In the genomic region with DNA sequence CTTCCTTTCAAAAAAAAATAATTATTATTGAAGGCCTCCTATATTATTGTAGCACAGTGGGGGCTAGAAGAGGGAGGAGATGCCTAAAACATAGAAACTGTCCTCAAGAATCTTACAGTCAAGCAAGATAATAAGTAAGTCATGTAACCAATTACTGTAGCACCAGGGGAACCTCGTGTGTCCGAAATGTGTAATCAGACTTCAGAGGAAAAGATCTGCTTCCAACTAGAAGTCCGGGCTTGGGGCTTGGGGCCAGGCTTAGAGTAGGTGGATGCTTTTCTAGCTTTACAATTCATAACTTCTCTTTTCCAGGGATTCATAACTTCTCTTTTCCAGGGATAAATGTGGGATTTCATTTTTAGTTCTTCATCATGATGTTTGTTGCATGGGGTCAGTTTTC, we compare ENCODE assay signal across 20 cellular contexts. TPM values are rescaled to one million over a fixed set of nuclear protein-coding genes. Genes with fewer than 3 reads are reported as not detected.
DNase-seq lines count a peak whose midpoint lies in the region; ATAC-seq and TF ChIP-seq lines count a peak whose summit lies in the region.
"Had no signal": no experiment of that assay in that cellular context is flagged by ENCODE, and none has a peak within 500 bp of the region (broad histone marks: within the 10 kb centered on the region; RNA-seq: fewer than 3 reads in every experiment).

No MANE protein-coding gene starts in this region.

- DNase-seq in cardiac muscle cell (ENCODE audit: low read depth in 1 of 2, low spot score in 1 of 2) (no peak), right atrium auricular region (ENCODE audit: low spot score) (no peak), chondrocyte (ENCODE audit: low spot score) (no peak), progenitor cell of endocrine pancreas (ENCODE audit: low spot score, unreplicated experiment) (no peak)
- DNase-seq: 8988T; ACHN; AML-193; BE2C; CD4-positive, alpha-beta T cell; CD8-positive, alpha-beta memory T cell; DMS 273 treated with DMSO at 0.1 percent for 48 hours; DND-41; GM23248; H7; HCEC 1CT had no signal

- H3K27ac ChIP-seq in cardiac muscle cell (peak overlapping the region; percentile 25), right atrium auricular region (no peak overlapping the region)
- H3K27ac ChIP-seq: A549; BLaER1 treated with 17β-estradiol and CSF1 and Interleukin-3, amounts not matched to agents 10 nM and 100 nM; GM23248 had no signal

- H3K27ac Mint-ChIP-seq in chondrocyte (ENCODE audit: unreplicated experiment) (peak overlapping the region; percentile 27), progenitor cell of endocrine pancreas (peak overlapping the region; percentile 25)
- H3K27ac Mint-ChIP-seq: CD14-positive monocyte; CD4-positive, alpha-beta T cell; CD8-positive, alpha-beta memory T cell had no signal

- H3K4me1 ChIP-seq in cardiac muscle cell (ENCODE audit: low read depth): peaks cover 21% of the 10 kb centered on the region
- H3K4me1 ChIP-seq in right atrium auricular region: no peaks in the 10 kb centered on the region
- H3K4me1 ChIP-seq: A549; BLaER1 treated with 17β-estradiol and CSF1 and Interleukin-3, amounts not matched to agents 10 nM and 100 nM had no signal

- H3K27me3 Mint-ChIP-seq in chondrocyte (ENCODE audit: low read depth) (no peaks in the 10 kb centered on the region), progenitor cell of endocrine pancreas (no peaks in the 10 kb centered on the region)
- H3K27me3 Mint-ChIP-seq: CD4-positive, alpha-beta T cell had no signal

- peaks cover 16% of the 10 kb centered on the region for H3K4me1 Mint-ChIP-seq in chondrocyte (ENCODE audit: low read depth)
- peaks cover 12% of the 10 kb centered on the region for H3K4me1 Mint-ChIP-seq in progenitor cell of endocrine pancreas (ENCODE audit: low read depth)
- H3K4me1 Mint-ChIP-seq: CD14-positive monocyte; CD8-positive, alpha-beta memory T cell had no signal

- H3K4me3 ChIP-seq in cardiac muscle cell (no peak overlapping the region), right atrium auricular region (no peak overlapping the region)
- H3K4me3 ChIP-seq: A549; BLaER1 treated with 17β-estradiol and CSF1 and Interleukin-3, amounts not matched to agents 10 nM and 100 nM; GM23248 had no signal

- H3K36me3 ChIP-seq in cardiac muscle cell (peaks cover 72% of the 10 kb centered on the region), right atrium auricular region (peaks cover 3% of the 10 kb centered on the region)
- H3K36me3 ChIP-seq: BLaER1 treated with 17β-estradiol and CSF1 and Interleukin-3, amounts not matched to agents 10 nM and 100 nM had no signal

- H3K9me3 ChIP-seq in cardiac muscle cell (ENCODE audit: low read depth) (no peaks in the 10 kb centered on the region), right atrium auricular region (no peaks in the 10 kb centered on the region)
- H3K9me3 ChIP-seq: A549; BE2C; BLaER1 treated with 17β-estradiol and CSF1 and Interleukin-3, amounts not matched to agents 10 nM and 100 nM had no signal

- no peak overlapping the region for H3K4me3 Mint-ChIP-seq in chondrocyte (ENCODE audit: unreplicated experiment)
- no peak overlapping the region for H3K4me3 Mint-ChIP-seq in progenitor cell of endocrine pancreas (ENCODE audit: low read depth)
- H3K4me3 Mint-ChIP-seq: CD14-positive monocyte; CD4-positive, alpha-beta T cell; CD8-positive, alpha-beta memory T cell had no signal

- TF ChIP-seq CTCF in cardiac muscle cell (IDR thresholded peaks at IDR 0.05; ENCODE audit: low read depth, low read length) (no peak), right atrium auricular region (IDR thresholded peaks at IDR 0.05) (no peak), chondrocyte (IDR thresholded peaks at IDR 0.05) (no peak), progenitor cell of endocrine pancreas (IDR thresholded peaks at IDR 0.05; ENCODE audit: unreplicated experiment) (no peak)

- H3K36me3 Mint-ChIP-seq in chondrocyte (ENCODE audit: low read depth): peaks cover 16% of the 10 kb centered on the region
- H3K36me3 Mint-ChIP-seq in progenitor cell of endocrine pancreas (ENCODE audit: insufficient read depth): peaks cover 47% of the 10 kb centered on the region
- H3K36me3 Mint-ChIP-seq: CD14-positive monocyte; CD8-positive, alpha-beta memory T cell had no signal

- no peaks in the 10 kb centered on the region for H3K27me3 ChIP-seq in cardiac muscle cell
- no peaks in the 10 kb centered on the region for H3K27me3 ChIP-seq in right atrium auricular region
- H3K27me3 ChIP-seq: BE2C; BLaER1 treated with 17β-estradiol and CSF1 and Interleukin-3, amounts not matched to agents 10 nM and 100 nM had no signal

- no peaks in the 10 kb centered on the region for H3K9me3 Mint-ChIP-seq in chondrocyte (ENCODE audit: low read depth)
- no peaks in the 10 kb centered on the region for H3K9me3 Mint-ChIP-seq in progenitor cell of endocrine pancreas (ENCODE audit: low read depth)
- H3K9me3 Mint-ChIP-seq: CD14-positive monocyte; CD4-positive, alpha-beta T cell; CD8-positive, alpha-beta memory T cell had no signal

- no peak for ATAC-seq in GM21576 (IDR thresholded peaks at IDR 0.05; ENCODE audit: unreplicated experiment)
- ATAC-seq in SK-N-SH treated with all-trans-retinoic acid at 6 μM for 48 hours: no peak
- ATAC-seq: A549 had no signal

TF ChIP-seq in SK-N-SH treated with all-trans-retinoic acid at 6 μM for 48 hours, 23 proteins besides CTCF, POLR2A, EP300 and RAD21:
- no peak for TF ChIP-seq ZNF565 (CRISPR knock-in tag; conservative IDR thresholded peaks at IDR 0.05; ENCODE audit: low read depth)
- TF ChIP-seq, protein P1, sequence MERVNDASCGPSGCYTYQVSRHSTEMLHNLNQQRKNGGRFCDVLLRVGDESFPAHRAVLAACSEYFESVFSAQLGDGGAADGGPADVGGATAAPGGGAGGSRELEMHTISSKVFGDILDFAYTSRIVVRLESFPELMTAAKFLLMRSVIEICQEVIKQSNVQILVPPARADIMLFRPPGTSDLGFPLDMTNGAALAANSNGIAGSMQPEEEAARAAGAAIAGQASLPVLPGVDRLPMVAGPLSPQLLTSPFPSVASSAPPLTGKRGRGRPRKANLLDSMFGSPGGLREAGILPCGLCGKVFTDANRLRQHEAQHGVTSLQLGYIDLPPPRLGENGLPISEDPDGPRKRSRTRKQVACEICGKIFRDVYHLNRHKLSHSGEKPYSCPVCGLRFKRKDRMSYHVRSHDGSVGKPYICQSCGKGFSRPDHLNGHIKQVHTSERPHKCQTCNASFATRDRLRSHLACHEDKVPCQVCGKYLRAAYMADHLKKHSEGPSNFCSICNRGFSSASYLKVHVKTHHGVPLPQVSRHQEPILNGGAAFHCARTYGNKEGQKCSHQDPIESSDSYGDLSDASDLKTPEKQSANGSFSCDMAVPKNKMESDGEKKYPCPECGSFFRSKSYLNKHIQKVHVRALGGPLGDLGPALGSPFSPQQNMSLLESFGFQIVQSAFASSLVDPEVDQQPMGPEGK (CRISPR knock-in tag; IDR thresholded peaks at IDR 0.05; ENCODE audit: borderline replicate concordance): no peak
- TF ChIP-seq ZNF70 (CRISPR knock-in tag; IDR thresholded peaks at IDR 0.05): no peak
- no peak for TF ChIP-seq TCF4 (CRISPR knock-in tag; IDR thresholded peaks at IDR 0.05; ENCODE audit: borderline replicate concordance)
- TF ChIP-seq, protein P2, sequence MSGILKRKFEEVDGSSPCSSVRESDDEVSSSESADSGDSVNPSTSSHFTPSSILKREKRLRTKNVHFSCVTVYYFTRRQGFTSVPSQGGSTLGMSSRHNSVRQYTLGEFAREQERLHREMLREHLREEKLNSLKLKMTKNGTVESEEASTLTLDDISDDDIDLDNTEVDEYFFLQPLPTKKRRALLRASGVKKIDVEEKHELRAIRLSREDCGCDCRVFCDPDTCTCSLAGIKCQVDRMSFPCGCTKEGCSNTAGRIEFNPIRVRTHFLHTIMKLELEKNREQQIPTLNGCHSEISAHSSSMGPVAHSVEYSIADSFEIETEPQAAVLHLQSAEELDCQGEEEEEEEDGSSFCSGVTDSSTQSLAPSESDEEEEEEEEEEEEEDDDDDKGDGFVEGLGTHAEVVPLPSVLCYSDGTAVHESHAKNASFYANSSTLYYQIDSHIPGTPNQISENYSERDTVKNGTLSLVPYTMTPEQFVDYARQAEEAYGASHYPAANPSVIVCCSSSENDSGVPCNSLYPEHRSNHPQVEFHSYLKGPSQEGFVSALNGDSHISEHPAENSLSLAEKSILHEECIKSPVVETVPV (CRISPR knock-in tag; IDR thresholded peaks at IDR 0.05): no peak
- no peak for TF ChIP-seq CSDC2 (CRISPR knock-in tag; IDR thresholded peaks at IDR 0.05)
- no peak for TF ChIP-seq ZNF8 (CRISPR knock-in tag; IDR thresholded peaks at IDR 0.05)

RNA-seq across cellular contexts. Expression of gene MEIS2, which starts 29.2 kb away (rescaled TPM):
- total RNA-seq in cardiac muscle cell (326 and 432 TPM in 2 replicates), right atrium auricular region (10 to 100 TPM; 24.3 to 29.8 TPM), chondrocyte (28.3 to 76.9 TPM (median 30.2 TPM) in 3 replicates), progenitor cell of endocrine pancreas (133 and 143 TPM in 2 replicates)
- polyA plus RNA-seq in cardiac muscle cell: 224 and 249 TPM in 2 replicates
- total RNA-seq: CD4-positive, alpha-beta T cell; CD8-positive, alpha-beta memory T cell had no signal
- polyA plus RNA-seq: CD14-positive monocyte; CD8-positive, alpha-beta memory T cell had no signal
